ENCODE assay signal across 27 cellular contexts in the genomic region with DNA sequence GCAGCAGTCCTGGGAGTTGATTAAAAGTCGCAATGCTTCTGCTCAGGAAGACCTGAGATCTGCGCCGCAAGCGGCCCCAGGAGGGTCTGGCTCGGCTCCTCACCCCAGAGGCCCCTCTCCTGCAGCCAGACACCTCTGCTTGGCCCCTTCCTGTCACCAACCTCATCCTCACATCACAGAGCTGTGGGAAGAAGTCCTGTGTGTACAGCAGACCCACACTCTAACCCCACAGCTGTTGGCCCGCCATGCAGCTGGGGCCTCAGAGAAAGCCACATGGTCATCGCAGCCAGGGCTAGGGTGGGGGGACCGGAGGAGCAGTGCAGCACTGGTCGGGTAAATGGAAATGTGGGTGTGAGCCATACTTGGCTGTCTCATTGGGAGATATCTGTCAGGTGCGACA.
DNase-seq lines count a peak whose midpoint lies in the region; ATAC-seq, FAIRE-seq and TF ChIP-seq lines count a peak whose summit lies in the region.
"Had no signal": no experiment of that assay in that cellular context is flagged by ENCODE, and none has a peak within 500 bp of the region (broad histone marks: within the 10 kb centered on the region; RNA-seq: fewer than 3 reads in every experiment).

No MANE protein-coding gene starts in this region.

- CTCF ChIA-PET in activated CD8-positive, alpha-beta T cell treated with anti-CD3 and anti-CD28 coated beads, Interleukin-2, amount 10 ng/mL, durations not matched to agents 7 days and 5 days (lab: Charles Lee): interaction anchor here (0.6 to 5.0 kb wide), 34 partner anchors 10 to 264 kb away, joined by 3 to 69 read pairs (median 5); partner anchors contain the start of genes GRK5 and RGS10
- CTCF ChIA-PET in activated CD8-positive, alpha-beta T cell treated with anti-CD3 and anti-CD28 coated beads for 36 hours (lab: Charles Lee): interaction anchor here (0.6 to 4.2 kb wide), 36 partner anchors 9 to 414 kb away, joined by 3 to 61 read pairs (median 4); partner anchors contain the start of gene GRK5

- H3F3A ChIP-seq in MM.1S (ENCODE audit: insufficient read depth, low read length): no peaks in the 10 kb centered on the region

- TF ChIP-seq POLR2A in GM12891 (IDR thresholded peaks at IDR 0.05; ENCODE audit: low read depth, low read length) (no peak), breast epithelium (IDR thresholded peaks at IDR 0.05) (no peak), prostate gland (IDR thresholded peaks at IDR 0.05) (no peak)

- no peaks in the 10 kb centered on the region for H3K9me2 ChIP-seq in MM.1S (replicated peaks; ENCODE audit: insufficient read depth, low read length)

- peak; percentile 17 for ATAC-seq in activated CD8-positive, alpha-beta T cell treated with anti-CD3 and anti-CD28 coated beads, Interleukin-2, amount 10 ng/mL, durations not matched to agents 7 days and 5 days
- ATAC-seq in activated CD8-positive, alpha-beta T cell treated with anti-CD3 and anti-CD28 coated beads for 36 hours: no peak
- ATAC-seq in memory B cell (ENCODE audit: low read depth): no peak

- H3K4me1 Mint-ChIP-seq in activated CD8-positive, alpha-beta T cell treated with anti-CD3 and anti-CD28 coated beads, Interleukin-2, amount 10 ng/mL, durations not matched to agents 7 days and 5 days (ENCODE audit: low read depth): peaks cover 16% of the 10 kb centered on the region
- H3K4me1 Mint-ChIP-seq in activated CD8-positive, alpha-beta T cell treated with anti-CD3 and anti-CD28 coated beads for 36 hours (ENCODE audit: low read depth): peaks cover 11% of the 10 kb centered on the region
- peaks cover 25% of the 10 kb centered on the region for H3K4me1 Mint-ChIP-seq in memory B cell

- no peak for DNase-seq in activated CD8-positive, alpha-beta T cell treated with anti-CD3 and anti-CD28 coated beads, Interleukin-2, amount 10 ng/mL, durations not matched to agents 7 days and 5 days
- DNase-seq in activated CD8-positive, alpha-beta T cell treated with anti-CD3 and anti-CD28 coated beads for 36 hours: no peak
- DNase-seq in GM12891 (ENCODE audit: insufficient read length, low spot score): no peak
- no peak for DNase-seq in ascending aorta (ENCODE audit: low spot score in 2 of 2)
- no peak for DNase-seq in memory B cell (ENCODE audit: low spot score in 2 of 2)
- no peak for DNase-seq in MM.1S
- DNase-seq in breast epithelium (ENCODE audit: low spot score in 2 of 2): no peak
- no peak for DNase-seq in prostate gland (ENCODE audit: low spot score)
- DNase-seq: NCI-H1417 treated with DMSO at 0.1 percent for 48 hours had no signal

- peaks cover 17 to 22% of the 10 kb centered on the region in 2 donors for H3K4me1 ChIP-seq in ascending aorta
- H3K4me1 ChIP-seq in MM.1S (ENCODE audit: low read length): no peaks in the 10 kb centered on the region
- H3K4me1 ChIP-seq in breast epithelium: peaks cover 14% of the 10 kb centered on the region in 2 donors
- H3K4me1 ChIP-seq in prostate gland (replicated peaks): no peaks in the 10 kb centered on the region
- H3K4me1 ChIP-seq: adrenal gland, body of pancreas, right lobe of liver had no signal

- intact Hi-C loops in activated CD8-positive, alpha-beta T cell treated with anti-CD3 and anti-CD28 coated beads for 36 hours (cut with micrococcal nuclease): no loop called here
- intact Hi-C loops in ascending aorta (cut with DNase I): loop anchor here (1.0 to 5.0 kb wide), 4 partner anchors 73 to 246 kb away; partner anchors contain the start of gene GRK5
- intact Hi-C loops in breast epithelium (cut with DNase I; ENCODE audit: low total_unique reads): loop anchor here (10.0 kb wide), 1 partner anchor 240 kb away; the partner anchor contains the start of gene GRK5
- intact Hi-C loops in prostate gland (cut with DNase I): loop anchor here (1.0 to 5.0 kb wide), 3 partner anchors 47 to 246 kb away; no protein-coding TSS in a partner anchor

- no peaks in the 10 kb centered on the region for H3K79me2 ChIP-seq in MM.1S (ENCODE audit: low read length)
- H3K79me2 ChIP-seq: hepatocyte had no signal

- no peak overlapping the region for H3K9ac ChIP-seq in MM.1S (ENCODE audit: low read length)
- H3K9ac ChIP-seq: GM23248 had no signal

- no peak overlapping the region for H3K4me3 Mint-ChIP-seq in activated CD8-positive, alpha-beta T cell treated with anti-CD3 and anti-CD28 coated beads, Interleukin-2, amount 10 ng/mL, durations not matched to agents 7 days and 5 days
- H3K4me3 Mint-ChIP-seq in activated CD8-positive, alpha-beta T cell treated with anti-CD3 and anti-CD28 coated beads for 36 hours: no peak overlapping the region
- no peak overlapping the region for H3K4me3 Mint-ChIP-seq in memory B cell
- H3K4me3 Mint-ChIP-seq: activated T-cell treated with anti-CD3 and anti-CD28 coated beads, Interleukin-2, amount 50 U/mL, for 24 hours; CD4-positive, alpha-beta T cell; stimulated activated naive CD8-positive, alpha-beta T cell treated with anti-CD3 and anti-CD28 coated beads, Interleukin-15, Interleukin-2, amounts not matched to agents 100 ng/mL and 50 ng/mL, for 24 hours had no signal

- H3K27me3 ChIP-seq in ascending aorta (no peaks in the 10 kb centered on the region), MM.1S (replicated peaks; ENCODE audit: insufficient read depth, low read length) (no peaks in the 10 kb centered on the region), breast epithelium (no peaks in the 10 kb centered on the region), prostate gland (replicated peaks; ENCODE audit: insufficient read depth) (no peaks in the 10 kb centered on the region)
- H3K27me3 ChIP-seq: adrenal gland, body of pancreas, dorsolateral prefrontal cortex, esophagus squamous epithelium, hepatocyte, Peyer's patch, right lobe of liver, spleen, vagina had no signal

- no peak for TF ChIP-seq CTCF in activated CD8-positive, alpha-beta T cell treated with anti-CD3 and anti-CD28 coated beads for 36 hours (IDR thresholded peaks at IDR 0.05)
- TF ChIP-seq CTCF in ascending aorta (IDR thresholded peaks at IDR 0.05) (no peak), MM.1S (IDR thresholded peaks at IDR 0.05; ENCODE audit: low read length) (no peak), breast epithelium (IDR thresholded peaks at IDR 0.05) (no peak), prostate gland (IDR thresholded peaks at IDR 0.05) (no peak)

- H3K27ac ChIP-seq in ascending aorta: peak overlapping the region; percentile 29 to 60
- H3K27ac ChIP-seq in MM.1S (ENCODE audit: low read length): no peak overlapping the region
- peak overlapping the region in 1 of 2 donors; percentile 38 for H3K27ac ChIP-seq in breast epithelium
- H3K27ac ChIP-seq in prostate gland: no peak overlapping the region
- H3K27ac ChIP-seq: adrenal gland, body of pancreas, dorsolateral prefrontal cortex, GM23248, hepatocyte, right lobe of liver, thoracic aorta, vagina, WERI-Rb-1 had no signal

- H3K9me3 ChIP-seq in ascending aorta (no peaks in the 10 kb centered on the region), MM.1S (replicated peaks; ENCODE audit: insufficient read depth, low read length) (no peaks in the 10 kb centered on the region), breast epithelium (no peaks in the 10 kb centered on the region), prostate gland (no peaks in the 10 kb centered on the region)
- H3K9me3 ChIP-seq: adrenal gland, body of pancreas, esophagus squamous epithelium, Peyer's patch, right lobe of liver, spleen, thoracic aorta, vagina had no signal

- FAIRE-seq in GM12891 (lab: Jason Lieb, UNC): peak; percentile 31
- FAIRE-seq: D721Med, endometrium, frontal cortex had no signal

- H2AFZ ChIP-seq in MM.1S (ENCODE audit: low read length): no peak overlapping the region
- H2AFZ ChIP-seq: GM23248, hepatocyte had no signal

- H3K4me3 ChIP-seq in ascending aorta: no peak overlapping the region
- H3K4me3 ChIP-seq in MM.1S (ENCODE audit: low read length): no peak overlapping the region
- H3K4me3 ChIP-seq in breast epithelium: no peak overlapping the region
- H3K4me3 ChIP-seq in prostate gland: no peak overlapping the region
- H3K4me3 ChIP-seq: adrenal gland, body of pancreas, dorsolateral prefrontal cortex, esophagus squamous epithelium, GM23248, hepatocyte, Peyer's patch, right lobe of liver, spleen, thoracic aorta, vagina had no signal

- POLR2A ChIA-PET in activated CD8-positive, alpha-beta T cell treated with anti-CD3 and anti-CD28 coated beads, Interleukin-2, amount 10 ng/mL, durations not matched to agents 7 days and 5 days (lab: Charles Lee): interaction anchor here (1.6 kb wide), 1 partner anchor 239 kb away, joined by 4 read pairs; no protein-coding TSS in a partner anchor
- POLR2A ChIA-PET in activated CD8-positive, alpha-beta T cell treated with anti-CD3 and anti-CD28 coated beads for 36 hours (lab: Charles Lee): interaction anchor here (0.8 to 1.3 kb wide), 2 partner anchors 125 to 244 kb away, joined by 3 read pairs; no protein-coding TSS in a partner anchor

- H3K27me3 Mint-ChIP-seq in activated CD8-positive, alpha-beta T cell treated with anti-CD3 and anti-CD28 coated beads, Interleukin-2, amount 10 ng/mL, durations not matched to agents 7 days and 5 days (ENCODE audit: low read depth): no peaks in the 10 kb centered on the region
- H3K27me3 Mint-ChIP-seq in activated CD8-positive, alpha-beta T cell treated with anti-CD3 and anti-CD28 coated beads for 36 hours: no peaks in the 10 kb centered on the region
- no peaks in the 10 kb centered on the region for H3K27me3 Mint-ChIP-seq in memory B cell
- H3K27me3 Mint-ChIP-seq: activated T-cell treated with anti-CD3 and anti-CD28 coated beads, Interleukin-2, amount 50 U/mL, for 24 hours; CD4-positive, alpha-beta T cell; stimulated activated naive CD8-positive, alpha-beta T cell treated with anti-CD3 and anti-CD28 coated beads, Interleukin-15, Interleukin-2, amounts not matched to agents 100 ng/mL and 50 ng/mL, for 24 hours had no signal

- H3K9me3 Mint-ChIP-seq in activated CD8-positive, alpha-beta T cell treated with anti-CD3 and anti-CD28 coated beads, Interleukin-2, amount 10 ng/mL, durations not matched to agents 7 days and 5 days (ENCODE audit: insufficient read depth): no peaks in the 10 kb centered on the region
- H3K9me3 Mint-ChIP-seq in activated CD8-positive, alpha-beta T cell treated with anti-CD3 and anti-CD28 coated beads for 36 hours: no peaks in the 10 kb centered on the region
- no peaks in the 10 kb centered on the region for H3K9me3 Mint-ChIP-seq in memory B cell
- H3K9me3 Mint-ChIP-seq: activated T-cell treated with anti-CD3 and anti-CD28 coated beads, Interleukin-2, amount 50 U/mL, for 24 hours; CD4-positive, alpha-beta T cell; stimulated activated naive CD8-positive, alpha-beta T cell treated with anti-CD3 and anti-CD28 coated beads, Interleukin-15, Interleukin-2, amounts not matched to agents 100 ng/mL and 50 ng/mL, for 24 hours had no signal

- no peak overlapping the region for H3K4me2 ChIP-seq in MM.1S (ENCODE audit: low read depth, low read length)
- H3K4me2 ChIP-seq: hepatocyte had no signal

- peak overlapping the region; percentile 77 for H3K27ac Mint-ChIP-seq in activated CD8-positive, alpha-beta T cell treated with anti-CD3 and anti-CD28 coated beads, Interleukin-2, amount 10 ng/mL, durations not matched to agents 7 days and 5 days
- H3K27ac Mint-ChIP-seq in activated CD8-positive, alpha-beta T cell treated with anti-CD3 and anti-CD28 coated beads for 36 hours: no peak overlapping the region
- peak overlapping the region; percentile 32 for H3K27ac Mint-ChIP-seq in memory B cell
- H3K27ac Mint-ChIP-seq: CD4-positive, alpha-beta T cell; stimulated activated naive CD8-positive, alpha-beta T cell treated with anti-CD3 and anti-CD28 coated beads, Interleukin-15, Interleukin-2, amounts not matched to agents 100 ng/mL and 50 ng/mL, for 24 hours had no signal

- peaks cover 3% of the 10 kb centered on the region; the same call in 1 of the 2 replicates for H4K20me1 ChIP-seq in MM.1S (ENCODE audit: insufficient read depth, low read length)

- H3K36me3 Mint-ChIP-seq in activated CD8-positive, alpha-beta T cell treated with anti-CD3 and anti-CD28 coated beads, Interleukin-2, amount 10 ng/mL, durations not matched to agents 7 days and 5 days (ENCODE audit: low read depth): peaks cover 3% of the 10 kb centered on the region
- no peaks in the 10 kb centered on the region for H3K36me3 Mint-ChIP-seq in activated CD8-positive, alpha-beta T cell treated with anti-CD3 and anti-CD28 coated beads for 36 hours (ENCODE audit: low read depth)
- H3K36me3 Mint-ChIP-seq in memory B cell: peaks cover 9% of the 10 kb centered on the region

- peaks cover 53 to 57% of the 10 kb centered on the region in 2 donors for H3K36me3 ChIP-seq in ascending aorta
- no peaks in the 10 kb centered on the region for H3K36me3 ChIP-seq in MM.1S (replicated peaks; ENCODE audit: insufficient read depth, low read length)
- no peaks in the 10 kb centered on the region for H3K36me3 ChIP-seq in breast epithelium
- H3K36me3 ChIP-seq in prostate gland: no peaks in the 10 kb centered on the region
- H3K36me3 ChIP-seq: right lobe of liver, vagina had no signal

- WGBS in prostate gland: 85% methylated on average over 10 of the region's 10 CpGs

Comparison
In these comparisons a context has a peak if more than half of its experiments do, and no peak if none do; other contexts are left out.
1. H3K27ac ChIP-seq: peak in ascending aorta (2 of 2); none in MM.1S (single experiment) and prostate gland (0 of 2).